Comparison of ENCODE assay signal across 8 cellular contexts in the genomic region with DNA sequence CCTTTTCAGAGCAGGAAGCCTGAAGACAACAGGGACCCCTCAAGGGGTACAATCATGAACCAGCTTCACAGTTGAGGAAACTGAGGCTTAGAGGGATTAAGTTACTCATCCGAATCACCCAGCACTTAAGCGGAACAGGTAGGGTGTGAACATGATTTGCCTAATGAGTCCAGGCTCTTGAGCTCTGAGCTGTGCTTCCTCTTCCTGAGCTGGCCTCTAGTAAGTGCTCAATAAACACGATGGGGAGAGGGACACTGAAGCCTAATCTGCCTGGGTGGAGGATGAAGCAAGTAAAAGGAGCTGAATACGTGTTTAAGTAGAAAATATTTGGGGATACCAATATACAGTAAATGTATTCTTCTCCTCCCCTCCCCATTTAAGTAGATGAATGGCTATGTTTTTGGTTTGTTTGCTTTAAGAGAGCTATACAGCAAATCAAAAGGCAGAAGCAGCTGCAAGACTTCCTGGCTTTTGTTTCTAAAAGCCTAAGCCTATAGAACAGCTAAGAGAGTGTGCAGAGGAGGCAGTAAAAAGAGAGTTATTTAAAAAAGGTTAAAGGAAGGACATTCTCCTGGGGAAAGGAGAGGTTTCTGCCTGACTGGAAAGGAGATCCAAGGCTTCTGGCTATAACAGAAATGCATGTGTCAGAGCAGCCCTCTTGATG. TPM values are rescaled to one million over a fixed set of nuclear protein-coding genes. Genes with fewer than 3 reads are reported as not detected.
A peak's percentile ranks its signal among the peaks of the same experiment; 100 is the strongest.
DNase-seq lines count a peak whose midpoint lies in the region; ATAC-seq and TF ChIP-seq lines count a peak whose summit lies in the region.

No MANE protein-coding gene starts in this region.

- no peak overlapping the region for H3K4me2 ChIP-seq in mammary epithelial cell (ENCODE audit: insufficient read depth, low read depth, low read length)

- no peak overlapping the region for H3K9ac ChIP-seq in mammary epithelial cell (ENCODE audit: insufficient read depth, low read length)

- no peaks in the 10 kb centered on the region for H3K27me3 Mint-ChIP-seq in MCF 10A (ENCODE audit: insufficient read depth, unreplicated experiment)

- H3K36me3 Mint-ChIP-seq in MCF 10A (ENCODE audit: insufficient read depth, unreplicated experiment), result peaks cover 29% of the 10 kb centered on the region

- H2AFZ ChIP-seq in mammary epithelial cell (ENCODE audit: low read depth, low read length), result no peak overlapping the region

- dilution Hi-C loops in mammary epithelial cell (cut with HindIII; ENCODE audit: low sequenced_read_pairs), result loop anchor here (5.0 kb wide), 1 partner anchor 196 kb away; no protein-coding TSS in a partner anchor

- peaks cover 50% of the 10 kb centered on the region for H3K4me1 Mint-ChIP-seq in MCF 10A (ENCODE audit: insufficient read depth, unreplicated experiment)

- H4K20me1 ChIP-seq in mammary epithelial cell (ENCODE audit: insufficient read depth, low read length), result no peaks in the 10 kb centered on the region

- H3K79me2 ChIP-seq in mammary epithelial cell (ENCODE audit: insufficient read depth, low read length), result no peaks in the 10 kb centered on the region

- WGBS in mammary epithelial cell (ENCODE audit: low coverage, missing lambda C conversion rate), result 75% methylated on average over 4 of the region's 4 CpGs

- no peak for DNase-seq in MCF 10A (ENCODE audit: unreplicated experiment)
- no peak for DNase-seq in mammary epithelial cell
- DNase-seq in NOMO-1 (lab: John Stamatoyannopoulos, UW; ENCODE audit: unreplicated experiment in 2 of 2), result peak; percentile 23 to 47
- no peak for DNase-seq in epithelial cell of prostate (ENCODE audit: low read depth, low spot score)
- no peak for DNase-seq in upper lobe of right lung
- no peak for DNase-seq in NCI-H2196 (lab: John Stamatoyannopoulos, UW; ENCODE audit: unreplicated experiment)
- DNase-seq in NCI-H446 treated with DMSO at 0.1 percent for 48 hours (lab: John Stamatoyannopoulos, UW), result no peak
- no peak for DNase-seq in HT-29 (ENCODE audit: low spot score)

- H3K4me3 ChIP-seq in mammary epithelial cell (replicated peaks in 1 of 3; ENCODE audit: insufficient read depth in 1 of 3, low read depth in 2 of 3, low read length in 3 of 3) (no peak overlapping the region), upper lobe of right lung (no peak overlapping the region)

- no peaks in the 10 kb centered on the region for H3K27me3 ChIP-seq in mammary epithelial cell (ENCODE audit: insufficient read depth, low read length)
- no peaks in the 10 kb centered on the region for H3K27me3 ChIP-seq in upper lobe of right lung

- H3K36me3 ChIP-seq in mammary epithelial cell (ENCODE audit: insufficient read depth, low read length), result peaks cover 2% of the 10 kb centered on the region
- no peaks in the 10 kb centered on the region for H3K36me3 ChIP-seq in upper lobe of right lung

- peak overlapping the region; percentile 97 for H3K27ac Mint-ChIP-seq in MCF 10A (ENCODE audit: low read depth, unreplicated experiment)

- no peaks in the 10 kb centered on the region for H3K9me3 ChIP-seq in mammary epithelial cell (replicated peaks; ENCODE audit: insufficient read depth, low read length)
- no peaks in the 10 kb centered on the region for H3K9me3 ChIP-seq in upper lobe of right lung

- in situ Hi-C loops in mammary epithelial cell (cut with MboI; ENCODE audit: low sequenced_read_pairs in 2 of 2), result loop anchor here (5.0 kb wide), 3 partner anchors 191 to 321 kb away; no protein-coding TSS in a partner anchor

- ATAC-seq in upper lobe of right lung, result no peak

- CTCF ChIA-PET in MCF 10A (lab: Yijun Ruan, JAX) (interaction anchor here (0.6 to 6.6 kb wide), 37 partner anchors 8 to 736 kb away, joined by 3 to 365 read pairs (median 4); partner anchors contain the start of genes GRHL3 and STPG1), mammary epithelial cell (lab: Charles Lee; ENCODE audit: low non-redundant PET) (interaction anchor here (0.5 to 2.2 kb wide), 7 partner anchors 17 to 417 kb away, joined by 3 to 31 read pairs (median 4); no protein-coding TSS in a partner anchor)

- H3K27ac ChIP-seq in mammary epithelial cell (ENCODE audit: insufficient read depth, low read depth, low read length) (no peak overlapping the region), epithelial cell of prostate (peak overlapping the region; percentile 82), upper lobe of right lung (peak overlapping the region; percentile 79)

- intact Hi-C loops in MCF 10A (cut with micrococcal nuclease) (loop anchor here (1.0 to 10.0 kb wide), 4 partner anchors 194 to 442 kb away; no protein-coding TSS in a partner anchor), mammary epithelial cell (cut with micrococcal nuclease) (loop anchor here (1.0 to 5.0 kb wide), 4 partner anchors 71 to 439 kb away; no protein-coding TSS in a partner anchor), upper lobe of right lung (cut with DNase I) (loop anchor here (2.0 kb wide), 1 partner anchor 192 kb away; no protein-coding TSS in a partner anchor)

- no peaks in the 10 kb centered on the region for H3K9me3 Mint-ChIP-seq in MCF 10A (ENCODE audit: unreplicated experiment)

- no peak overlapping the region for H3K4me3 Mint-ChIP-seq in MCF 10A (ENCODE audit: unreplicated experiment)

- TF ChIP-seq CTCF in MCF 10A (IDR thresholded peaks at IDR 0.05; ENCODE audit: unreplicated experiment) (no peak), mammary epithelial cell (conservative IDR thresholded peaks at IDR 0.05 in 1 of 2, IDR thresholded peaks at IDR 0.05 in 1 of 2; ENCODE audit: extremely low read depth in 1 of 2, insufficient read depth in 1 of 2, low read depth in 1 of 2, low read length in 2 of 2) (no peak), upper lobe of right lung (IDR thresholded peaks at IDR 0.05) (no peak)

- POLR2A ChIA-PET in MCF 10A (lab: Yijun Ruan, JAX), result interaction anchor here (0.6 to 6.4 kb wide), 19 partner anchors 7 to 429 kb away, joined by 3 to 155 read pairs (median 11); partner anchors contain the start of genes GRHL3, NIPAL3, RCAN3 and SRRM1

- BruUV-seq in MCF 10A (replicated peaks; lab: Mats Ljungman, UMichigan), result no TSS peak
- no TSS peak for BruUV-seq in mammary epithelial cell (replicated peaks; lab: Mats Ljungman, UMichigan)

- peaks cover 28% of the 10 kb centered on the region for H3K4me1 ChIP-seq in mammary epithelial cell (ENCODE audit: insufficient read depth, low read length)
- peaks cover 14% of the 10 kb centered on the region for H3K4me1 ChIP-seq in upper lobe of right lung

RNA-seq across cellular contexts. Expression of gene STPG1, which starts 20.5 kb away (rescaled TPM):
- total RNA-seq in MCF 10A (2022) (18.6 and 19.7 TPM in 2 replicates), mammary epithelial cell (10 to 100 TPM; 13.0 to 20.5 TPM), upper lobe of right lung (8.6 TPM)
- polyA plus RNA-seq in mammary epithelial cell, result 11.4 TPM
- polyA minus RNA-seq in mammary epithelial cell, result 27.1 TPM
- 5.3 and 5.4 TPM in 2 replicates for total RNA-seq in HT-29 (2014; rRNA removed; shearing (Covaris generic))

RNA-seq across cellular contexts. Expression of gene NIPAL3, which starts 22.5 kb away (rescaled TPM):
- total RNA-seq in MCF 10A (2022) (47.7 and 55.8 TPM in 2 replicates), mammary epithelial cell (100 to 1,000 TPM in 1 of 2 donors, 10 to 100 TPM in 1; 48.9 to 116 TPM), upper lobe of right lung (37.8 TPM)
- polyA plus RNA-seq in mammary epithelial cell, result 51.3 TPM
- 50.4 TPM for polyA minus RNA-seq in mammary epithelial cell
- 25.2 and 29.4 TPM in 2 replicates for total RNA-seq in HT-29 (2014; rRNA removed; shearing (Covaris generic))

Comparison
In these comparisons a context has a peak if more than half of its experiments do, and no peak if none do; other contexts are left out.
1. DNase-seq: peak in NOMO-1 (2 of 2); none in MCF 10A (single experiment), mammary epithelial cell (single experiment), epithelial cell of prostate (single experiment), upper lobe of right lung (single experiment), NCI-H2196 (single experiment), NCI-H446 treated with DMSO at 0.1 percent for 48 hours (single experiment) and HT-29 (single experiment).